ENCODE assay signal across 10 cellular contexts in genomic region chr17:36937001-36937960, GRCh38. TPM values are rescaled to one million over a fixed set of nuclear protein-coding genes. Genes with fewer than 3 reads are reported as not detected.
DNase-seq lines count a peak whose midpoint lies in the region; ATAC-seq and TF ChIP-seq lines count a peak whose summit lies in the region.
"Had no signal": no experiment of that assay in that cellular context is flagged by ENCODE, and none has a peak within 500 bp of the region (broad histone marks: within the 10 kb centered on the region; RNA-seq: fewer than 3 reads in every experiment).

Gene LHX1 (plus strand): TSS chr17:36937475. CDS start chr17:36938198, 723 bp downstream.

- no peaks in the 10 kb centered on the region for H3K27me3 ChIP-seq in right cardiac atrium (ENCODE audit: control insufficient read depth, insufficient read depth)
- H3K27me3 ChIP-seq in esophagus squamous epithelium, result peaks cover 59 to 100% (median 95%) of the 10 kb centered on the region in 4 donors
- peaks cover 96% of the 10 kb centered on the region for H3K27me3 ChIP-seq in prostate gland (replicated peaks; ENCODE audit: insufficient read depth)

- H3K9me3 ChIP-seq in right cardiac atrium (ENCODE audit: control insufficient read depth, low read length) (no peaks in the 10 kb centered on the region), esophagus squamous epithelium (no peaks in the 10 kb centered on the region), prostate gland (no peaks in the 10 kb centered on the region)

- H3K36me3 Mint-ChIP-seq in activated CD4-positive, alpha-beta T cell treated with anti-CD3 and anti-CD28 coated beads for 36 hours (ENCODE audit: low read depth), result no peaks in the 10 kb centered on the region
- H3K36me3 Mint-ChIP-seq in T-cell, result no peaks in the 10 kb centered on the region
- H3K36me3 Mint-ChIP-seq in stimulated activated naive B cell treated with anti-CD40 and anti-IgM and Interleukin-4, amounts not matched to agents 10 μg/mL and 1 μg/mL and 100 μg/mL, for 72 hours, result peaks cover under 1 to 17% of the 10 kb centered on the region in 2 donors

- H3K4me3 ChIP-seq in right cardiac atrium (ENCODE audit: low read length), result peak within 1 kb of the TSS; percentile 26
- H3K4me3 ChIP-seq in esophagus squamous epithelium, result peak within 1 kb of the TSS in 2 of 4 donors; percentile 19 to 43
- no peak within 1 kb of the TSS for H3K4me3 ChIP-seq in prostate gland

- no peaks in the 10 kb centered on the region for H3K9me3 Mint-ChIP-seq in activated CD4-positive, alpha-beta T cell treated with anti-CD3 and anti-CD28 coated beads for 36 hours (ENCODE audit: low read depth)
- H3K9me3 Mint-ChIP-seq in T-cell, result no peaks in the 10 kb centered on the region
- H3K9me3 Mint-ChIP-seq in stimulated activated naive B cell treated with anti-CD40 and anti-IgM and Interleukin-4, amounts not matched to agents 10 μg/mL and 1 μg/mL and 100 μg/mL, for 72 hours, result peaks cover 0 to 2% of the 10 kb centered on the region in 2 donors

- H3K4me1 ChIP-seq in right cardiac atrium (ENCODE audit: control insufficient read depth, insufficient read depth, low read length), result peaks cover 21% of the 10 kb centered on the region
- peaks cover 71 to 92% (median 78%) of the 10 kb centered on the region in 3 donors for H3K4me1 ChIP-seq in esophagus squamous epithelium
- H3K4me1 ChIP-seq in prostate gland (replicated peaks), result no peaks in the 10 kb centered on the region

- peak within 1 kb of the TSS; percentile 60 for H3K4me3 Mint-ChIP-seq in activated CD4-positive, alpha-beta T cell treated with anti-CD3 and anti-CD28 coated beads for 36 hours
- peak within 1 kb of the TSS; percentile 62 to 75 (median 71) for H3K4me3 Mint-ChIP-seq in T-cell
- peak within 1 kb of the TSS; percentile 81 to 83 for H3K4me3 Mint-ChIP-seq in stimulated activated naive B cell treated with anti-CD40 and anti-IgM and Interleukin-4, amounts not matched to agents 10 μg/mL and 1 μg/mL and 100 μg/mL, for 72 hours

- CTCF ChIA-PET in activated CD4-positive, alpha-beta T cell treated with anti-CD3 and anti-CD28 coated beads for 36 hours (lab: Charles Lee), result interaction anchor here (0.6 to 0.7 kb wide), 2 partner anchors 39 to 281 kb away, joined by 3 to 4 read pairs; no protein-coding TSS in a partner anchor
- CTCF ChIA-PET in T-cell (lab: Charles Lee), result no interaction called here

- ATAC-seq in activated CD4-positive, alpha-beta T cell treated with anti-CD3 and anti-CD28 coated beads for 36 hours, result no peak
- ATAC-seq in T-cell (replicated peaks in 1 of 4) (peak in 1 of 4 experiments; percentile 24), right cardiac atrium (no peak)
- ATAC-seq in stimulated activated naive B cell treated with anti-CD40 and anti-IgM and Interleukin-4, amounts not matched to agents 10 μg/mL and 1 μg/mL and 100 μg/mL, for 72 hours (replicated peaks), result peak; percentile 20 to 48

- DNase-seq in activated CD4-positive, alpha-beta T cell treated with anti-CD3 and anti-CD28 coated beads for 36 hours, result peak; percentile 46
- DNase-seq in activated CD4-positive, alpha-beta T cell treated with anti-CD3 and anti-CD28 coated beads, Interleukin-2, amount 50 U/mL, for 48 hours, result no peak
- DNase-seq in T-cell, result peak in 2 of 34 experiments; percentile 19 to 41
- DNase-seq in right cardiac atrium, result no peak
- no peak for DNase-seq in stimulated activated naive B cell treated with anti-CD40 and anti-IgM and Interleukin-4, amounts not matched to agents 10 μg/mL and 1 μg/mL and 100 μg/mL, for 72 hours
- DNase-seq in esophagus squamous epithelium (lab: John Stamatoyannopoulos, UW), result no peak
- DNase-seq in prostate gland (ENCODE audit: low spot score), result no peak
- no peak for DNase-seq in germinal center (ENCODE audit: low spot score)

- WGBS in right cardiac atrium, result 3% methylated on average over 75 of the region's 75 CpGs
- WGBS in esophagus squamous epithelium, 2 donors, result 4 to 9% methylated on average over 36 to 54 of the region's 75 CpGs
- WGBS in prostate gland, result 4% methylated on average over 75 of the region's 75 CpGs

- peak within 1 kb of the TSS; percentile 60 for H3K27ac Mint-ChIP-seq in activated CD4-positive, alpha-beta T cell treated with anti-CD3 and anti-CD28 coated beads for 36 hours
- peak within 1 kb of the TSS in 1 of 2 donors; percentile 71 for H3K27ac Mint-ChIP-seq in T-cell
- peak within 1 kb of the TSS; percentile 92 for H3K27ac Mint-ChIP-seq in stimulated activated naive B cell treated with anti-CD40 and anti-IgM and Interleukin-4, amounts not matched to agents 10 μg/mL and 1 μg/mL and 100 μg/mL, for 72 hours

- H3K27me3 Mint-ChIP-seq in activated CD4-positive, alpha-beta T cell treated with anti-CD3 and anti-CD28 coated beads for 36 hours, result peaks cover 81% of the 10 kb centered on the region
- peaks cover 66 to 90% of the 10 kb centered on the region in 2 donors for H3K27me3 Mint-ChIP-seq in T-cell
- H3K27me3 Mint-ChIP-seq in stimulated activated naive B cell treated with anti-CD40 and anti-IgM and Interleukin-4, amounts not matched to agents 10 μg/mL and 1 μg/mL and 100 μg/mL, for 72 hours, result peaks cover 78 to 93% of the 10 kb centered on the region in 2 donors

- H3K27ac ChIP-seq in right cardiac atrium (ENCODE audit: low read length), result no peak within 1 kb of the TSS
- no peak within 1 kb of the TSS for H3K27ac ChIP-seq in esophagus squamous epithelium
- H3K27ac ChIP-seq in prostate gland, result no peak within 1 kb of the TSS
- H3K27ac ChIP-seq: C4-2B had no signal

- TF ChIP-seq CTCF in esophagus squamous epithelium (IDR thresholded peaks at IDR 0.05) (no peak), prostate gland (IDR thresholded peaks at IDR 0.05) (no peak)

- peaks cover 71% of the 10 kb centered on the region for H3K4me1 Mint-ChIP-seq in activated CD4-positive, alpha-beta T cell treated with anti-CD3 and anti-CD28 coated beads for 36 hours
- H3K4me1 Mint-ChIP-seq in T-cell, result peaks cover 69 to 75% (median 70%) of the 10 kb centered on the region in 3 donors
- peaks cover 53 to 84% of the 10 kb centered on the region in 2 donors for H3K4me1 Mint-ChIP-seq in stimulated activated naive B cell treated with anti-CD40 and anti-IgM and Interleukin-4, amounts not matched to agents 10 μg/mL and 1 μg/mL and 100 μg/mL, for 72 hours

- POLR2A ChIA-PET in activated CD4-positive, alpha-beta T cell treated with anti-CD3 and anti-CD28 coated beads for 36 hours (lab: Charles Lee), result interaction anchor here (2.5 kb wide), 1 partner anchor 12 kb away, joined by 8 read pairs; the partner anchor contains the start of gene AATF
- POLR2A ChIA-PET in T-cell (lab: Charles Lee), result interaction anchor here in 1 of 2 donors (0.6 kb wide), 1 partner anchor 952 kb away, joined by 4 read pairs; no protein-coding TSS in a partner anchor

- TF ChIP-seq POLR2A in esophagus squamous epithelium (IDR thresholded peaks at IDR 0.05), result no peak
- TF ChIP-seq POLR2A in prostate gland (IDR thresholded peaks at IDR 0.05), result no peak

- intact Hi-C loops in activated CD4-positive, alpha-beta T cell treated with anti-CD3 and anti-CD28 coated beads for 36 hours (cut with DNase I, micrococcal nuclease), result loop anchor here (1.0 to 5.0 kb wide), 4 partner anchors 11 to 805 kb away; partner anchors contain the start of gene AATF (in 1 of the 2)
- intact Hi-C loops in right cardiac atrium (cut with DNase I) (no loop called here), esophagus squamous epithelium (cut with DNase I) (no loop called here), prostate gland (cut with DNase I) (no loop called here)

- H3K36me3 ChIP-seq in esophagus squamous epithelium, result no peaks in the 10 kb centered on the region
- H3K36me3 ChIP-seq in prostate gland, result no peaks in the 10 kb centered on the region

RNA-seq across cellular contexts. Expression of gene LHX1, which starts in this region (rescaled TPM):
- not detected for total RNA-seq in activated CD4-positive, alpha-beta T cell treated with anti-CD3 and anti-CD28 coated beads for 36 hours
- not detected for total RNA-seq in T-cell
- total RNA-seq in right cardiac atrium, result not detected
- not detected for polyA plus RNA-seq in right cardiac atrium
- total RNA-seq in esophagus squamous epithelium, result not detected
- total RNA-seq in prostate gland, result not detected
- total RNA-seq: myocyte had no signal

Comparison
In these comparisons a context has a peak if more than half of its experiments do, and no peak if none do; other contexts are left out.
1. Peak in DNase-seq in activated CD4-positive, alpha-beta T cell treated with anti-CD3 and anti-CD28 coated beads for 36 hours; RNA of the gene not detected or under 1 TPM.
2. ATAC-seq: peak in stimulated activated naive B cell treated with anti-CD40 and anti-IgM and Interleukin-4, amounts not matched to agents 10 μg/mL and 1 μg/mL and 100 μg/mL, for 72 hours (2 of 2); none in activated CD4-positive, alpha-beta T cell treated with anti-CD3 and anti-CD28 coated beads for 36 hours (single experiment) and right cardiac atrium (0 of 2).
3. intact Hi-C loops: an anchor here in activated CD4-positive, alpha-beta T cell treated with anti-CD3 and anti-CD28 coated beads for 36 hours (1.0 to 5.0 kb wide); none called in right cardiac atrium, esophagus squamous epithelium and prostate gland.
4. Peak in every context shown above with its lines, with median percentiles within 50 percentile points of each other: H3K4me3 Mint-ChIP-seq.